ENCODE assay signal across 35 cellular contexts in the genomic region with DNA sequence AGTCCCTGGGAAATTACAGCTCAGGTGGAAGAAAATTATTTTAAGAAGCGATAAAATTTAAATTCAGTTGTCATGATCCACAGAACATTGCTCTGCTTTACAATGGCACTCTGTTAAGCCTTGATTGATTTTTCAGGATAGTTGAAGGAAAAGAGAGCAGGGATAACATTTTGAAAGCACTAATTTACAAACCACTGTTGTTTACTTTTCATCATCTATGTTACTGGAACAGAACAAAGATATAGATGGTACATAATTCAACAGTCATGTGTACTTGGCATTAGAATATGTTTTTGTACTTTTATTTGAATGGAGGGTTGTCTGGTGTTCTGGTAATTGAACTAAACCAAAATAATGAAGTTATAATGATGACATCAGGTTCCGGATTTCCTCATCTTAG. TPM values are rescaled to one million over a fixed set of nuclear protein-coding genes. Genes with fewer than 3 reads are reported as not detected.
"Had no signal": no experiment of that assay in that cellular context is flagged by ENCODE, and none has a peak within 500 bp of the region (broad histone marks: within the 10 kb centered on the region; RNA-seq: fewer than 3 reads in every experiment).

No MANE protein-coding gene starts in this region.

- FAIRE-seq: bronchial epithelial cell, colon had no signal

- H3K27me3 ChIP-seq: ascending aorta, brain microvascular endothelial cell, esophagus muscularis mucosa, foreskin keratinocyte, gastrocnemius medialis, heart left ventricle had no signal

- ATAC-seq: activated CD4-positive, alpha-beta T cell treated with anti-CD3 and anti-CD28 coated beads for 36 hours; activated naive CD4-positive, alpha-beta T cell treated with anti-CD3 and anti-CD28 coated beads, Interleukin-2, amount 50 U/mL, for 72 hours; activated T-cell treated with anti-CD3 and anti-CD28 coated beads, Interleukin-2, amount 50 U/mL, for 72 hours; effector memory CD8-positive, alpha-beta T cell; foreskin keratinocyte; gastrocnemius medialis; heart left ventricle; T-helper 17 cell had no signal

- H3K27ac ChIP-seq: ascending aorta, brain microvascular endothelial cell, esophagus muscularis mucosa, foreskin keratinocyte, gastrocnemius medialis, heart left ventricle, WERI-Rb-1 had no signal

- H3K4me1 ChIP-seq: ascending aorta, esophagus muscularis mucosa, foreskin keratinocyte, gastrocnemius medialis, heart left ventricle had no signal

- H3K9me3 ChIP-seq: ascending aorta, esophagus muscularis mucosa, gastrocnemius medialis had no signal

- H3K4me3 ChIP-seq: ascending aorta, esophagus muscularis mucosa, gastrocnemius medialis, heart left ventricle had no signal

- H3K36me3 ChIP-seq: ascending aorta, brain microvascular endothelial cell, esophagus muscularis mucosa, gastrocnemius medialis, heart left ventricle, WERI-Rb-1 had no signal

- DNase-seq: activated CD4-positive, alpha-beta memory T cell treated with anti-CD3 and anti-CD28 coated beads, Interleukin-2, amount 10 ng/mL, durations not matched to agents 7 days and 5 days; activated CD4-positive, alpha-beta T cell treated with anti-CD3 and anti-CD28 coated beads for 36 hours; activated CD4-positive, alpha-beta T cell treated with anti-CD3 and anti-CD28 coated beads, Interleukin-2, amount 10 ng/mL, durations not matched to agents 7 days and 5 days; activated CD4-positive, alpha-beta T cell treated with anti-CD3 and anti-CD28 coated beads, Interleukin-2, amount 50 U/mL, for 4 hours; activated CD4-positive, CD25-positive, alpha-beta regulatory T cell; activated CD4-positive, CD25-positive, alpha-beta regulatory T cell treated with anti-CD3 and anti-CD28 coated beads, Interleukin-2, amount 50 U/mL, for 72 hours; activated CD8-positive, alpha-beta memory T cell treated with anti-CD3 and anti-CD28 coated beads, Interleukin-2, amount 50 U/mL, for 48 hours; activated gamma-delta T cell; activated naive CD4-positive, alpha-beta T cell; activated naive CD4-positive, alpha-beta T cell treated with anti-CD3 and anti-CD28 coated beads, Interleukin-2, amount 10 ng/mL, durations not matched to agents 7 days and 5 days; activated naive CD8-positive, alpha-beta T cell treated with anti-CD3 and anti-CD28 coated beads, Interleukin-2, amount 10 ng/mL, durations not matched to agents 7 days and 5 days; activated T-cell treated with anti-CD3 and anti-CD28 coated beads for 4 hours; activated T-cell treated with anti-CD3 and anti-CD28 coated beads, Interleukin-2, amount 50 U/mL, for 24 hours; activated T-cell treated with anti-CD3 and anti-CD28 coated beads, Interleukin-2, amount 50 U/mL, for 72 hours; brain microvascular endothelial cell; caudate nucleus; cortex of kidney; dermis blood vessel endothelial cell; effector CD4-positive, alpha-beta T cell; effector memory CD8-positive, alpha-beta T cell; erythroblast; foreskin keratinocyte; gastrocnemius medialis; glutamatergic neuron; heart left ventricle; T-helper 1 cell; T-helper 17 cell; T1000; WERI-Rb-1 had no signal

RNA-seq across cellular contexts. Expression of a gene that starts 2.6 kb away (rescaled TPM):
- total RNA-seq: activated CD4-positive, alpha-beta memory T cell treated with anti-CD3 and anti-CD28 coated beads, Interleukin-2, amount 10 ng/mL, durations not matched to agents 7 days and 5 days; activated CD4-positive, alpha-beta T cell treated with anti-CD3 and anti-CD28 coated beads for 36 hours; activated CD4-positive, alpha-beta T cell treated with anti-CD3 and anti-CD28 coated beads, Interleukin-2, amount 10 ng/mL, durations not matched to agents 7 days and 5 days; activated naive CD4-positive, alpha-beta T cell treated with anti-CD3 and anti-CD28 coated beads, Interleukin-2, amount 50 U/mL, for 72 hours; activated naive CD8-positive, alpha-beta T cell treated with anti-CD3 and anti-CD28 coated beads, Interleukin-2, amount 10 ng/mL, durations not matched to agents 7 days and 5 days; activated T-cell treated with anti-CD3 and anti-CD28 coated beads, Interleukin-2, amount 50 U/mL, for 72 hours; ascending aorta; bronchial epithelial cell; chondrocyte; dermis blood vessel endothelial cell; foreskin keratinocyte; gastrocnemius medialis; heart left ventricle; T-helper 17 cell had no signal
- polyA plus RNA-seq: foreskin keratinocyte, heart left ventricle had no signal

RNA-seq across cellular contexts. Expression of a gene that starts 33.0 kb away (rescaled TPM):
- total RNA-seq: activated CD4-positive, alpha-beta memory T cell treated with anti-CD3 and anti-CD28 coated beads, Interleukin-2, amount 10 ng/mL, durations not matched to agents 7 days and 5 days; activated CD4-positive, alpha-beta T cell treated with anti-CD3 and anti-CD28 coated beads for 36 hours; activated CD4-positive, alpha-beta T cell treated with anti-CD3 and anti-CD28 coated beads, Interleukin-2, amount 10 ng/mL, durations not matched to agents 7 days and 5 days; activated naive CD4-positive, alpha-beta T cell treated with anti-CD3 and anti-CD28 coated beads, Interleukin-2, amount 50 U/mL, for 72 hours; activated naive CD8-positive, alpha-beta T cell treated with anti-CD3 and anti-CD28 coated beads, Interleukin-2, amount 10 ng/mL, durations not matched to agents 7 days and 5 days; activated T-cell treated with anti-CD3 and anti-CD28 coated beads, Interleukin-2, amount 50 U/mL, for 72 hours; ascending aorta; bronchial epithelial cell; chondrocyte; dermis blood vessel endothelial cell; esophagus muscularis mucosa; foreskin keratinocyte; gastrocnemius medialis; heart left ventricle; T-helper 17 cell had no signal
- polyA plus RNA-seq: foreskin keratinocyte, heart left ventricle had no signal

RNA-seq across cellular contexts. Expression of a gene that starts 38.9 kb away (rescaled TPM):
- total RNA-seq: activated CD4-positive, alpha-beta memory T cell treated with anti-CD3 and anti-CD28 coated beads, Interleukin-2, amount 10 ng/mL, durations not matched to agents 7 days and 5 days; activated CD4-positive, alpha-beta T cell treated with anti-CD3 and anti-CD28 coated beads for 36 hours; activated CD4-positive, alpha-beta T cell treated with anti-CD3 and anti-CD28 coated beads, Interleukin-2, amount 10 ng/mL, durations not matched to agents 7 days and 5 days; activated naive CD4-positive, alpha-beta T cell treated with anti-CD3 and anti-CD28 coated beads, Interleukin-2, amount 50 U/mL, for 72 hours; activated naive CD8-positive, alpha-beta T cell treated with anti-CD3 and anti-CD28 coated beads, Interleukin-2, amount 10 ng/mL, durations not matched to agents 7 days and 5 days; activated T-cell treated with anti-CD3 and anti-CD28 coated beads, Interleukin-2, amount 50 U/mL, for 72 hours; ascending aorta; bronchial epithelial cell; chondrocyte; dermis blood vessel endothelial cell; esophagus muscularis mucosa; foreskin keratinocyte; gastrocnemius medialis; heart left ventricle; T-helper 17 cell had no signal
- polyA plus RNA-seq: foreskin keratinocyte, heart left ventricle had no signal

RNA-seq across cellular contexts. Expression of a gene that starts 49.5 kb away (rescaled TPM):
- total RNA-seq: activated CD4-positive, alpha-beta memory T cell treated with anti-CD3 and anti-CD28 coated beads, Interleukin-2, amount 10 ng/mL, durations not matched to agents 7 days and 5 days; activated CD4-positive, alpha-beta T cell treated with anti-CD3 and anti-CD28 coated beads for 36 hours; activated CD4-positive, alpha-beta T cell treated with anti-CD3 and anti-CD28 coated beads, Interleukin-2, amount 10 ng/mL, durations not matched to agents 7 days and 5 days; activated naive CD4-positive, alpha-beta T cell treated with anti-CD3 and anti-CD28 coated beads, Interleukin-2, amount 50 U/mL, for 72 hours; activated naive CD8-positive, alpha-beta T cell treated with anti-CD3 and anti-CD28 coated beads, Interleukin-2, amount 10 ng/mL, durations not matched to agents 7 days and 5 days; activated T-cell treated with anti-CD3 and anti-CD28 coated beads, Interleukin-2, amount 50 U/mL, for 72 hours; ascending aorta; bronchial epithelial cell; chondrocyte; dermis blood vessel endothelial cell; esophagus muscularis mucosa; foreskin keratinocyte; gastrocnemius medialis; heart left ventricle; T-helper 17 cell had no signal
- polyA plus RNA-seq: foreskin keratinocyte, heart left ventricle had no signal
